13 cellular contexts compared by ENCODE assay signal in genomic region chr2:225192869-225193268, GRCh38.
"Had no signal": no experiment of that assay in that cellular context is flagged by ENCODE, and none has a peak within 500 bp of the region (broad histone marks: within the 10 kb centered on the region; RNA-seq: fewer than 3 reads in every experiment).

No MANE protein-coding gene starts in this region.

- H3K27ac Mint-ChIP-seq: activated CD4-positive, alpha-beta T cell treated with anti-CD3 and anti-CD28 coated beads for 36 hours; activated naive CD8-positive, alpha-beta T cell treated with anti-CD3 and anti-CD28 coated beads, Interleukin-2, amount 50 U/mL, for 24 hours; endodermal cell had no signal

- H3K4me3 ChIP-seq: pancreas, skin epidermis, tibial artery, uterus had no signal

- H3K27me3 Mint-ChIP-seq: activated CD4-positive, alpha-beta T cell treated with anti-CD3 and anti-CD28 coated beads for 36 hours; activated naive CD8-positive, alpha-beta T cell treated with anti-CD3 and anti-CD28 coated beads, Interleukin-2, amount 50 U/mL, for 24 hours had no signal

- H3K27me3 ChIP-seq: pancreas, tibial artery, uterus had no signal

- H3K27ac ChIP-seq: pancreas, skin epidermis, tibial artery, uterus, VCaP had no signal

- DNase-seq: activated CD4-positive, alpha-beta T cell treated with anti-CD3 and anti-CD28 coated beads for 36 hours; activated CD8-positive, alpha-beta memory T cell treated with anti-CD3 and anti-CD28 coated beads for 24 hours; activated naive CD4-positive, alpha-beta T cell treated with Interleukin-2 at 50 U/mL for 16 hours; activated naive CD8-positive, alpha-beta T cell treated with anti-CD3 and anti-CD28 coated beads, Interleukin-2, amount 50 U/mL, for 24 hours; endodermal cell; hypothalamus; pancreas; retina; T1000; tibial artery; uterus had no signal

- ATAC-seq: activated CD4-positive, alpha-beta T cell treated with anti-CD3 and anti-CD28 coated beads for 36 hours; activated naive CD8-positive, alpha-beta T cell treated with anti-CD3 and anti-CD28 coated beads, Interleukin-2, amount 50 U/mL, for 24 hours; pancreas had no signal

- H3K9me3 Mint-ChIP-seq: activated naive CD8-positive, alpha-beta T cell treated with anti-CD3 and anti-CD28 coated beads, Interleukin-2, amount 50 U/mL, for 24 hours; endodermal cell had no signal

- H3K4me1 Mint-ChIP-seq: activated CD4-positive, alpha-beta T cell treated with anti-CD3 and anti-CD28 coated beads for 36 hours; activated naive CD8-positive, alpha-beta T cell treated with anti-CD3 and anti-CD28 coated beads, Interleukin-2, amount 50 U/mL, for 24 hours; endodermal cell had no signal

- H3K9me3 ChIP-seq: pancreas, tibial artery, uterus had no signal

- H3K4me3 Mint-ChIP-seq: activated CD4-positive, alpha-beta T cell treated with anti-CD3 and anti-CD28 coated beads for 36 hours; activated naive CD8-positive, alpha-beta T cell treated with anti-CD3 and anti-CD28 coated beads, Interleukin-2, amount 50 U/mL, for 24 hours; endodermal cell had no signal

- H3K4me1 ChIP-seq: pancreas, uterus had no signal

- H3K36me3 ChIP-seq: pancreas, tibial artery, uterus had no signal
